In the genomic region with DNA sequence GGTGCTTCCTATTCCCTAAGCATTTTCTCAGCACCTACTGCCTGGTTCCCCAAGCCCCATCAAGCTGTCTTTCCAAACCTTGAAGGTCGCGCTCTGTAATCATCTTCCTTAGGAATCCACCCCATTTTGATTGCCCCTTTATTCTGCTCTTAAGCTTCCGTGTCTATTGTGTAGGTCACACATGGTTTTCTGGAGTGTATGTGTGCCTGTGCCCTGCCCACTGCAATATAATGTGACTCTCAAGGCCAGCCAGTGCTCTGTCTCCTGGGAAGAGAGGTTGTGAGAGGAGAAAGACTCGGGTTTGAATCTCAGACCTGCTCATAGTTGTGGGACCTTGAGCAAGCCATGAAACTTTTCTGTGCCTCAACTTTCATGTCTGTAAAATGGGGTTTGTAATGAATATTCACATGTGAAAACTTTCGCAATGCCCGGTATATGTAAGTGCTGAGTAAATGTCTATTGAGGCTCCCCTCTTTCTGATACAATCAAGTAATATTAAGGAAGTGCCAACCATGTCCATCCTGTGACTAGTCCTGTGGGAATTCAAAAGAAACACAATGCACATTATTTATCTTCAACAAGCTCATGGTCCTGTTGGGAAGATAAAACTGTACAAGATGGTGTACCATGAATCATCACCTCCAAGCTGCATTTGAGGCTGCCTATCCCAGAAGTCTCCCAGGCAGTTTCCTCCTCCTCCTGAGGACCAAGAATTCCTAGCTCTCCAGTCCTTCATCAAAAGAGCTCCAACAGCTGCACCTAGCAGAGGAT, we compare ENCODE assay signal across 18 cellular contexts. TPM values are rescaled to one million over a fixed set of nuclear protein-coding genes. Genes with fewer than 3 reads are reported as not detected.
A peak's percentile ranks its signal among the peaks of the same experiment; 100 is the strongest.
DNase-seq lines count a peak whose midpoint lies in the region; ATAC-seq and TF ChIP-seq lines count a peak whose summit lies in the region.
"Had no signal": no experiment of that assay in that cellular context is flagged by ENCODE, and none has a peak within 500 bp of the region (broad histone marks: within the 10 kb centered on the region; RNA-seq: fewer than 3 reads in every experiment).

No MANE protein-coding gene starts in this region.

- no peak for TF ChIP-seq EP300 in transverse colon (IDR thresholded peaks at IDR 0.05; ENCODE audit: low read depth)

- H3K27ac ChIP-seq in HEK293 (ENCODE audit: extremely low read depth, low read depth, low read length) (no peak overlapping the region), breast epithelium (peak overlapping the region; percentile 80 to 86), transverse colon (no peak overlapping the region)

- ATAC-seq in T-cell (replicated peaks in 1 of 4) (no peak), HG02973 (IDR thresholded peaks at IDR 0.05; ENCODE audit: unreplicated experiment) (no peak)

- TF ChIP-seq CTCF in HEK293 (tag by site-specific recombination; IDR thresholded peaks at IDR 0.05) (no peak), breast epithelium (IDR thresholded peaks at IDR 0.05) (no peak), transverse colon (IDR thresholded peaks at IDR 0.05) (no peak)

- CTCF ChIA-PET in HEK293 (lab: Yijun Ruan, JAX) (no interaction called here), T-cell (lab: Charles Lee) (no interaction called here)

- in situ Hi-C loops in transverse colon (cut with MboI; ENCODE audit: low pct_ligation_motif_present in 1 of 4, low pct_unique_long_range_greater_than_20kb in 1 of 4, low sequenced_read_pairs in 3 of 4): no loop called here

- H3K27ac Mint-ChIP-seq in T-cell: no peak overlapping the region
- H3K27ac Mint-ChIP-seq: activated naive CD8-positive, alpha-beta T cell; naive B cell had no signal

- DNase-seq in breast epithelium (ENCODE audit: low spot score in 2 of 2) (no peak), renal cortical epithelial cell (ENCODE audit: low read depth) (peak; percentile 19), T-cell (no peak), transverse colon (no peak)
- DNase-seq: activated T-cell treated with anti-CD3 and anti-CD28 coated beads, Interleukin-2, amount 50 U/mL, for 1 hour; dermis blood vessel endothelial cell; glutamatergic neuron; naive B cell; pancreas; RPMI8226; stimulated activated CD4-positive, alpha-beta T cell treated with anti-CD3 and anti-CD28 coated beads, Interleukin-2, amount 100 ng/mL, for 48 hours had no signal

- no peaks in the 10 kb centered on the region for H3K9me3 Mint-ChIP-seq in T-cell

- TF ChIP-seq POLR2A in breast epithelium (IDR thresholded peaks at IDR 0.05) (no peak), transverse colon (IDR thresholded peaks at IDR 0.05) (no peak)

- H3K36me3 ChIP-seq in HEK293 (ENCODE audit: control insufficient read depth in 2 of 2, insufficient read depth in 1 of 2, low read length in 2 of 2): no peaks in the 10 kb centered on the region
- H3K36me3 ChIP-seq in breast epithelium: no peaks in the 10 kb centered on the region
- H3K36me3 ChIP-seq in transverse colon: no peaks in the 10 kb centered on the region
- H3K36me3 ChIP-seq: pancreas had no signal

- 66 to 67% methylated on average over 6 of the region's 6 CpGs for WGBS in transverse colon (ENCODE audit: low coverage in 1 of 2), 2 donors

- H3K4me3 ChIP-seq in HEK293 (ENCODE audit: low read depth, low read length): no peak overlapping the region
- no peak overlapping the region for H3K4me3 ChIP-seq in breast epithelium
- no peak overlapping the region for H3K4me3 ChIP-seq in transverse colon
- H3K4me3 ChIP-seq: lung, pancreas had no signal

- H3K27me3 ChIP-seq in breast epithelium (no peaks in the 10 kb centered on the region), transverse colon (no peaks in the 10 kb centered on the region)
- H3K27me3 ChIP-seq: pancreas had no signal

- H3K4me1 ChIP-seq in HEK293 (ENCODE audit: control insufficient read depth, insufficient read depth, low read length) (no peaks in the 10 kb centered on the region), breast epithelium (no peaks in the 10 kb centered on the region), transverse colon (peaks cover 0 to 16% (median 6%) of the 10 kb centered on the region in 4 donors)
- H3K4me1 ChIP-seq: pancreas had no signal

- peaks cover 38 to 52% of the 10 kb centered on the region in 2 donors for H3K27me3 Mint-ChIP-seq in T-cell

- H3K4me3 Mint-ChIP-seq in T-cell: no peak overlapping the region
- H3K4me3 Mint-ChIP-seq: activated naive CD8-positive, alpha-beta T cell; naive B cell had no signal

- intact Hi-C loops in breast epithelium (cut with DNase I; ENCODE audit: low total_unique reads): no loop called here
- intact Hi-C loops in transverse colon (cut with DNase I; ENCODE audit: low total_unique reads): no loop called here

- H3K4me1 Mint-ChIP-seq in T-cell: no peaks in the 10 kb centered on the region
- H3K4me1 Mint-ChIP-seq: naive B cell had no signal

- POLR2A ChIA-PET in HEK293 (lab: Yijun Ruan, JAX) (no interaction called here), T-cell (lab: Charles Lee) (interaction anchor here in 1 of 2 donors (0.5 kb wide), 1 partner anchor 366 kb away, joined by 3 read pairs; no protein-coding TSS in a partner anchor)

- H3K36me3 Mint-ChIP-seq in T-cell: no peaks in the 10 kb centered on the region
- H3K36me3 Mint-ChIP-seq: activated naive CD8-positive, alpha-beta T cell; naive B cell had no signal

- H3K9me3 ChIP-seq in HEK293 (ENCODE audit: control insufficient read depth, insufficient read depth, low read depth, low read length) (no peaks in the 10 kb centered on the region), breast epithelium (no peaks in the 10 kb centered on the region), transverse colon (no peaks in the 10 kb centered on the region)
- H3K9me3 ChIP-seq: pancreas had no signal

TF ChIP-seq in HEK293, 187 proteins besides CTCF, POLR2A, EP300 and RAD21:
- peak; percentile 50 for TF ChIP-seq ZNF366 (tag by site-specific recombination; conservative IDR thresholded peaks at IDR 0.05)
- no peak for TF ChIP-seq ZNF350 (tag by site-specific recombination; IDR thresholded peaks at IDR 0.05)
- TF ChIP-seq ZNF24 (tag by site-specific recombination; IDR thresholded peaks at IDR 0.05): 0 out of 2 replicates have a peak, but pooled peaks have one; percentile 12

RNA-seq across cellular contexts. Expression of a gene that starts 0.8 kb away (rescaled TPM):
- total RNA-seq in breast epithelium (not detected), renal cortical epithelial cell (0.35 TPM in 1 of 2 replicates, not detected in the other), T-cell (not detected), transverse colon (not detected)
- total RNA-seq: dermis blood vessel endothelial cell, lung, pancreas had no signal

RNA-seq across cellular contexts. Expression of a gene that starts 17.0 kb away (rescaled TPM):
- 10 to 100 TPM in 2 of 3 donors, not detected in 1; 42.0 to 69.2 TPM for total RNA-seq in breast epithelium
- total RNA-seq in renal cortical epithelial cell: 0.05 and 2.1 TPM in 2 replicates
- total RNA-seq in T-cell: not detected
- not detected for total RNA-seq in transverse colon
- total RNA-seq: H4 had no signal

RNA-seq across cellular contexts. Expression of a gene that starts 28.8 kb away (rescaled TPM):
- total RNA-seq in breast epithelium (not detected), renal cortical epithelial cell (not detected in 2 replicates), T-cell (not detected), transverse colon (not detected)
- total RNA-seq: dermis blood vessel endothelial cell, esophagus mucosa, H4, HT-29, lung, pancreas had no signal

RNA-seq across cellular contexts. Expression of a gene that starts 38.7 kb away (rescaled TPM):
- total RNA-seq in breast epithelium: not detected
- not detected in 2 replicates for total RNA-seq in renal cortical epithelial cell
- total RNA-seq in T-cell: not detected
- total RNA-seq in transverse colon: 10 to 100 TPM in 1 of 4 donors, not detected in 3; 23.9 TPM
- total RNA-seq: dermis blood vessel endothelial cell, H4, HT-29, lung, pancreas had no signal

RNA-seq across cellular contexts. Expression of a gene that starts 49.5 kb away (rescaled TPM):
- total RNA-seq in breast epithelium (not detected), renal cortical epithelial cell (not detected in 2 replicates), T-cell (not detected), transverse colon (not detected)
- total RNA-seq: dermis blood vessel endothelial cell, esophagus mucosa, H4, HT-29, lung, pancreas had no signal

Comparison
In these comparisons a context has a peak if more than half of its experiments do, and no peak if none do; other contexts are left out.
1. H3K27ac ChIP-seq: peak in breast epithelium (2 of 2); none in HEK293 (single experiment) and transverse colon (0 of 4).